Comparison of ENCODE assay signal across 20 cellular contexts in genomic region chr17:35519442-35519841, GRCh38. TPM values are rescaled to one million over a fixed set of nuclear protein-coding genes. Genes with fewer than 3 reads are reported as not detected.
DNase-seq lines count a peak whose midpoint lies in the region; ATAC-seq, FAIRE-seq and TF ChIP-seq lines count a peak whose summit lies in the region.
"Had no signal": no experiment of that assay in that cellular context is flagged by ENCODE, and none has a peak within 500 bp of the region (broad histone marks: within the 10 kb centered on the region; RNA-seq: fewer than 3 reads in every experiment).

No MANE protein-coding gene starts in this region.

- no peak overlapping the region for H2BK15ac ChIP-seq in H9 (ENCODE audit: low read depth, low read length)

- no peak overlapping the region for H4K8ac ChIP-seq in H9 (replicated peaks; ENCODE audit: insufficient read length, low read depth, low read length)

- H3K79me1 ChIP-seq in H9 (ENCODE audit: insufficient read depth, low read depth, low read length, poor library complexity, severe bottlenecking) = no peaks in the 10 kb centered on the region

- H3K27ac ChIP-seq in H9 (ENCODE audit: insufficient read length, low read depth, low read length) = no peak overlapping the region
- H3K27ac ChIP-seq: right atrium auricular region, uterus had no signal

- no peak overlapping the region for H3K4me2 ChIP-seq in H9 (ENCODE audit: insufficient read depth, insufficient read length, low read length)

- H3K9me3 Mint-ChIP-seq in activated T-cell treated with anti-CD3 and anti-CD28 coated beads, Interleukin-2, amount 50 U/mL, for 24 hours = no peaks in the 10 kb centered on the region
- no peaks in the 10 kb centered on the region for H3K9me3 Mint-ChIP-seq in activated CD8-positive, alpha-beta T cell treated with anti-CD3 and anti-CD28 coated beads, Interleukin-2, amount 10 ng/mL, durations not matched to agents 7 days and 5 days (ENCODE audit: insufficient read depth)
- no peaks in the 10 kb centered on the region for H3K9me3 Mint-ChIP-seq in H9
- H3K9me3 Mint-ChIP-seq: activated B cell treated with CpG ODN at 0.5 μM for 24 hours, HFFc6 had no signal

- no peaks in the 10 kb centered on the region for H3K27me3 ChIP-seq in H9 (ENCODE audit: insufficient read depth, low read length)
- H3K27me3 ChIP-seq: uterus had no signal

- H3K36me3 ChIP-seq in mucosa of descending colon (ENCODE audit: low read depth) = no peaks in the 10 kb centered on the region
- H3K36me3 ChIP-seq: right atrium auricular region, uterus had no signal

- no CpG with 5 or more reads among the region's 3 CpGs for WGBS in H9 (ENCODE audit: extremely low coverage, insufficient read length, low lambda C conversion rate)

- no peak overlapping the region for H3K23ac ChIP-seq in H9 (ENCODE audit: insufficient read length, low read depth, low read length)

- peak overlapping the region; percentile 80 for H3K27ac Mint-ChIP-seq in activated T-cell treated with anti-CD3 and anti-CD28 coated beads, Interleukin-2, amount 50 U/mL, for 24 hours
- no peak overlapping the region for H3K27ac Mint-ChIP-seq in activated CD8-positive, alpha-beta T cell treated with anti-CD3 and anti-CD28 coated beads, Interleukin-2, amount 10 ng/mL, durations not matched to agents 7 days and 5 days
- H3K27ac Mint-ChIP-seq in H9 = no peak overlapping the region
- H3K27ac Mint-ChIP-seq: activated B cell treated with CpG ODN at 0.5 μM for 24 hours, HFFc6 had no signal

- H3K18ac ChIP-seq in H9 (ENCODE audit: insufficient read length, low read depth, low read length) = no peak overlapping the region

- H3K9ac ChIP-seq in H9 (ENCODE audit: extremely low read depth, insufficient read length, low read length) = no peak overlapping the region

- POLR2A ChIA-PET in activated CD8-positive, alpha-beta T cell treated with anti-CD3 and anti-CD28 coated beads, Interleukin-2, amount 10 ng/mL, durations not matched to agents 7 days and 5 days (lab: Charles Lee) = interaction anchor here (1.0 to 1.1 kb wide), 2 partner anchors 18 to 32 kb away, joined by 3 read pairs; partner anchors contain the start of gene SLFN12L

- H4K91ac ChIP-seq in H9 (ENCODE audit: insufficient read length, low read depth, low read length) = no peak overlapping the region

- no peaks in the 10 kb centered on the region for H3K4me1 ChIP-seq in mucosa of descending colon (ENCODE audit: low read depth)
- H3K4me1 ChIP-seq in H9 (ENCODE audit: insufficient read depth, low read length) = no peaks in the 10 kb centered on the region
- H3K4me1 ChIP-seq: right atrium auricular region, uterus had no signal

- H3K9me3 ChIP-seq in mucosa of descending colon (no peaks in the 10 kb centered on the region), H9 (ENCODE audit: control insufficient read depth, low read depth, low read length) (no peaks in the 10 kb centered on the region)
- H3K9me3 ChIP-seq: Caco-2, right atrium auricular region, uterus had no signal

- TF ChIP-seq CTCF in mucosa of descending colon (IDR thresholded peaks at IDR 0.05) (no peak), H9 (conservative IDR thresholded peaks at IDR 0.05) (no peak)

- no peak for ATAC-seq in activated CD8-positive, alpha-beta T cell treated with anti-CD3 and anti-CD28 coated beads, Interleukin-2, amount 10 ng/mL, durations not matched to agents 7 days and 5 days
- peak; percentile 71 for ATAC-seq in mucosa of descending colon

- peaks cover 86% of the 10 kb centered on the region for H3K36me3 Mint-ChIP-seq in activated T-cell treated with anti-CD3 and anti-CD28 coated beads, Interleukin-2, amount 50 U/mL, for 24 hours (ENCODE audit: low read depth)
- peaks cover 88% of the 10 kb centered on the region for H3K36me3 Mint-ChIP-seq in activated CD8-positive, alpha-beta T cell treated with anti-CD3 and anti-CD28 coated beads, Interleukin-2, amount 10 ng/mL, durations not matched to agents 7 days and 5 days (ENCODE audit: low read depth)
- H3K36me3 Mint-ChIP-seq in H9 (ENCODE audit: insufficient read depth in 1 of 3, low read depth in 3 of 3) = no peaks in the 10 kb centered on the region

- no peak overlapping the region for H2AK5ac ChIP-seq in H9 (ENCODE audit: insufficient read length, low read length)

- no peak overlapping the region for H2AFZ ChIP-seq in H9 (ENCODE audit: low read length)

- H3K56ac ChIP-seq in H9 (ENCODE audit: insufficient read length, low read depth, low read length) = no peak overlapping the region

- no peaks in the 10 kb centered on the region for H3K23me2 ChIP-seq in H9 (ENCODE audit: insufficient read length, low read depth, low read length, poor library complexity, severe bottlenecking)

- no peak overlapping the region for H2BK20ac ChIP-seq in H9 (ENCODE audit: low read depth, low read length, poor library complexity, severe bottlenecking)

- H3K4me3 Mint-ChIP-seq in activated T-cell treated with anti-CD3 and anti-CD28 coated beads, Interleukin-2, amount 50 U/mL, for 24 hours = no peak overlapping the region
- H3K4me3 Mint-ChIP-seq in activated CD8-positive, alpha-beta T cell treated with anti-CD3 and anti-CD28 coated beads, Interleukin-2, amount 10 ng/mL, durations not matched to agents 7 days and 5 days = peak overlapping the region; percentile 39
- H3K4me3 Mint-ChIP-seq in H9 = no peak overlapping the region
- H3K4me3 Mint-ChIP-seq: activated B cell treated with CpG ODN at 0.5 μM for 24 hours, HFFc6 had no signal

- no peak overlapping the region for H3K14ac ChIP-seq in H9 (ENCODE audit: insufficient read depth, low read length)

- H4K20me1 ChIP-seq in H9 (ENCODE audit: control insufficient read depth, insufficient read depth, insufficient read length) = no peaks in the 10 kb centered on the region

- H3K4me1 Mint-ChIP-seq in activated T-cell treated with anti-CD3 and anti-CD28 coated beads, Interleukin-2, amount 50 U/mL, for 24 hours (ENCODE audit: low read depth) = peaks cover 89% of the 10 kb centered on the region
- H3K4me1 Mint-ChIP-seq in activated CD8-positive, alpha-beta T cell treated with anti-CD3 and anti-CD28 coated beads, Interleukin-2, amount 10 ng/mL, durations not matched to agents 7 days and 5 days (ENCODE audit: low read depth) = peaks cover 90% of the 10 kb centered on the region
- peaks cover 2 to 6% of the 10 kb centered on the region in 2 experiments; a peak in 3 of 4 replicates for H3K4me1 Mint-ChIP-seq in H9

- CTCF ChIA-PET in activated CD8-positive, alpha-beta T cell treated with anti-CD3 and anti-CD28 coated beads, Interleukin-2, amount 10 ng/mL, durations not matched to agents 7 days and 5 days (lab: Charles Lee) = no interaction called here

- H3K79me2 ChIP-seq in H9 (ENCODE audit: insufficient read depth, low read length) = no peaks in the 10 kb centered on the region

- no peak overlapping the region for H3T11ph ChIP-seq in H9 (ENCODE audit: low read length)

- no peak for DNase-seq in activated T-cell treated with anti-CD3 and anti-CD28 coated beads, Interleukin-2, amount 50 U/mL, for 24 hours
- DNase-seq in activated T-cell treated with anti-CD3 and anti-CD28 coated beads, Interleukin-2, amount 50 U/mL, for 48 hours = no peak
- DNase-seq in DMS53 treated with DMSO at 0.1 percent for 48 hours (lab: John Stamatoyannopoulos, UW; ENCODE audit: unreplicated experiment) (peak; percentile 84), mucosa of descending colon (no peak), H9 (no peak), urothelium cell line (ENCODE audit: low spot score) (no peak), hepatic stellate cell (ENCODE audit: low spot score) (no peak)
- no peak for DNase-seq in activated CD8-positive, alpha-beta T cell treated with anti-CD3 and anti-CD28 coated beads, Interleukin-2, amount 10 ng/mL, durations not matched to agents 7 days and 5 days
- DNase-seq: activated B cell treated with CpG ODN at 0.5 μM for 24 hours; activated CD8-positive, alpha-beta memory T cell treated with anti-CD3 and anti-CD28 coated beads, Interleukin-2, amount 50 U/mL, for 48 hours; Caco-2; GF-D8; HFFc6; hippocampal formation; kidney glomerular epithelial cell; occipital lobe; uterus had no signal

- H4K5ac ChIP-seq in H9 (ENCODE audit: insufficient read length, low read depth, low read length) = no peak overlapping the region

- no peak overlapping the region for H3K4ac ChIP-seq in H9 (ENCODE audit: low read depth, low read length)

- no peaks in the 10 kb centered on the region for H3K27me3 Mint-ChIP-seq in activated T-cell treated with anti-CD3 and anti-CD28 coated beads, Interleukin-2, amount 50 U/mL, for 24 hours
- no peaks in the 10 kb centered on the region for H3K27me3 Mint-ChIP-seq in activated CD8-positive, alpha-beta T cell treated with anti-CD3 and anti-CD28 coated beads, Interleukin-2, amount 10 ng/mL, durations not matched to agents 7 days and 5 days (ENCODE audit: low read depth)
- H3K27me3 Mint-ChIP-seq in H9 (ENCODE audit: low read depth) = peaks cover 55% of the 10 kb centered on the region

- FAIRE-seq in urothelium cell line (lab: Jason Lieb, UNC) = no peak
- FAIRE-seq: GM12891 had no signal

- no peak overlapping the region for H3K4me3 ChIP-seq in mucosa of descending colon
- H3K4me3 ChIP-seq: right atrium auricular region, uterus had no signal

- H2BK5ac ChIP-seq in H9 (ENCODE audit: insufficient read length, low read length) = no peak overlapping the region

- intact Hi-C loops in mucosa of descending colon (cut with DNase I, micrococcal nuclease) = no loop called here

- H2BK120ac ChIP-seq in H9 (ENCODE audit: low read depth, low read length, poor library complexity, severe bottlenecking) = no peak overlapping the region

- H2BK12ac ChIP-seq in H9 (ENCODE audit: insufficient read length, low read depth, low read length) = no peak overlapping the region

RNA-seq across cellular contexts. Expression of gene SLFN12L, which starts 18.0 kb away (rescaled TPM):
- total RNA-seq in activated CD8-positive, alpha-beta T cell treated with anti-CD3 and anti-CD28 coated beads, Interleukin-2, amount 10 ng/mL, durations not matched to agents 7 days and 5 days = 100 to 1,000 TPM; 115 to 123 TPM
- total RNA-seq in mucosa of descending colon = 1 to 10 TPM; 1.5 to 2.9 (median 2.9) TPM
- total RNA-seq in H9 (2021) = not detected in 2 replicates
- total RNA-seq: Caco-2, LHCN-M2, occipital lobe had no signal

RNA-seq across cellular contexts. Expression of gene SLFN14, which starts 41.2 kb away (rescaled TPM):
- not detected for total RNA-seq in activated CD8-positive, alpha-beta T cell treated with anti-CD3 and anti-CD28 coated beads, Interleukin-2, amount 10 ng/mL, durations not matched to agents 7 days and 5 days
- total RNA-seq in mucosa of descending colon = not detected
- total RNA-seq in H9 (2021) = not detected in 2 replicates
- total RNA-seq: activated B cell treated with CpG ODN at 0.5 μM for 24 hours, Caco-2, HFFc6, LHCN-M2, right atrium auricular region had no signal

RNA-seq across cellular contexts. Expression of gene PEX12, which starts 58.9 kb away (rescaled TPM):
- 1 to 10 TPM; 4.0 to 4.1 TPM for total RNA-seq in activated CD8-positive, alpha-beta T cell treated with anti-CD3 and anti-CD28 coated beads, Interleukin-2, amount 10 ng/mL, durations not matched to agents 7 days and 5 days
- total RNA-seq in mucosa of descending colon = 1 to 10 TPM; 2.8 to 4.9 (median 3.8) TPM
- total RNA-seq in H9 (2021) = 5.4 and 5.8 TPM in 2 replicates

Comparison
In these comparisons a context has a peak if more than half of its experiments do, and no peak if none do; other contexts are left out.
1. RNA of gene SLFN12L, which starts 18.0 kb away (total RNA-seq): 115 to 123 TPM in activated CD8-positive, alpha-beta T cell treated with anti-CD3 and anti-CD28 coated beads, Interleukin-2, amount 10 ng/mL, durations not matched to agents 7 days and 5 days; 1.5 to 2.9 TPM in mucosa of descending colon and not detected in H9; every median in the first group is over 10 times any median in the second.